Comparison of ENCODE assay signal across 2 cellular contexts in genomic region chr7:138208010-138208634, GRCh38.
TF ChIP-seq lines count a peak whose summit lies in the region.

No MANE protein-coding gene starts in this region.

TF ChIP-seq in liver, 16 proteins besides CTCF, POLR2A, EP300 and RAD21 (continued from another document):
- TF ChIP-seq ZBTB33 (IDR thresholded peaks at IDR 0.05) (no peak), YY1 (IDR thresholded peaks at IDR 0.05) (no peak), MAX (IDR thresholded peaks at IDR 0.05) (no peak), HNF4G (IDR thresholded peaks at IDR 0.05) (no peak), NR2F2 (IDR thresholded peaks at IDR 0.05) (no peak), TAF1 (conservative IDR thresholded peaks at IDR 0.05) (no peak), JUND (IDR thresholded peaks at IDR 0.05) (no peak), HNF4A (conservative IDR thresholded peaks at IDR 0.05) (no peak)

TF ChIP-seq in HepG2, 621 proteins besides CTCF, POLR2A, EP300 and RAD21:
- no peak for TF ChIP-seq FUBP1 (CRISPR knock-in tag; IDR thresholded peaks at IDR 0.05; ENCODE audit: borderline replicate concordance)
- TF ChIP-seq ZNF879 (CRISPR knock-in tag; IDR thresholded peaks at IDR 0.05) = no peak
- TF ChIP-seq ETV5 (CRISPR knock-in tag; IDR thresholded peaks at IDR 0.05; ENCODE audit: borderline replicate concordance) = no peak
- TF ChIP-seq ZSCAN9 (CRISPR knock-in tag; IDR thresholded peaks at IDR 0.05; ENCODE audit: borderline replicate concordance) = no peak
- no peak for TF ChIP-seq NFIC (IDR thresholded peaks at IDR 0.05; ENCODE audit: low read length)
- TF ChIP-seq DNMT1 (CRISPR knock-in tag; IDR thresholded peaks at IDR 0.05) = no peak
- TF ChIP-seq HINFP (CRISPR knock-in tag; IDR thresholded peaks at IDR 0.05; ENCODE audit: low read depth) = no peak
- TF ChIP-seq NFE2L2 (IDR thresholded peaks at IDR 0.05; ENCODE audit: low read length) = no peak
- no peak for TF ChIP-seq AHDC1 (CRISPR knock-in tag; IDR thresholded peaks at IDR 0.05; ENCODE audit: borderline replicate concordance)
- no peak for TF ChIP-seq KLF13 (CRISPR knock-in tag; IDR thresholded peaks at IDR 0.05)
- TF ChIP-seq ZMYM2 (CRISPR knock-in tag; IDR thresholded peaks at IDR 0.05) = no peak
- no peak for TF ChIP-seq ARID3A (IDR thresholded peaks at IDR 0.05; ENCODE audit: low read depth, low read length)
- no peak for TF ChIP-seq E2F1 (CRISPR knock-in tag; IDR thresholded peaks at IDR 0.05)
- TF ChIP-seq NR2F2 (IDR thresholded peaks at IDR 0.05; ENCODE audit: borderline replicate concordance, low read depth) = no peak
- TF ChIP-seq ZFP62 (CRISPR knock-in tag; IDR thresholded peaks at IDR 0.05) = no peak
- no peak for TF ChIP-seq TBP (CRISPR knock-in tag; IDR thresholded peaks at IDR 0.05)
TF ChIP-seq in HepG2: peak in this region for 0.
